8 cellular contexts compared by ENCODE assay signal in genomic region chr1:153727463-153728304, GRCh38. TPM values are rescaled to one million over a fixed set of nuclear protein-coding genes. Genes with fewer than 3 reads are reported as not detected.
DNase-seq lines count a peak whose midpoint lies in the region; ATAC-seq and TF ChIP-seq lines count a peak whose summit lies in the region.

TSS of gene INTS3 (plus strand) at chr1:153728050. CDS start at chr1:153728635, 585 bp downstream.

- no peaks in the 10 kb centered on the region for H3K9me3 ChIP-seq in ascending aorta
- no peaks in the 10 kb centered on the region for H3K9me3 ChIP-seq in right cardiac atrium (ENCODE audit: control insufficient read depth, low read length)
- H3K9me3 ChIP-seq in uterus, result no peaks in the 10 kb centered on the region

- H3K27ac Mint-ChIP-seq in T-helper 2 cell treated with Interferon-gamma antibody and Interleukin-4, amounts not matched to agents 5 μg/mL and 100 μg/mL, for 36 hours, result peak within 1 kb of the TSS; percentile 95

- under 1% methylated on average over 49 of the region's 49 CpGs for WGBS in right cardiac atrium

- H3K27me3 Mint-ChIP-seq in T-helper 2 cell treated with Interferon-gamma antibody and Interleukin-4, amounts not matched to agents 5 μg/mL and 100 μg/mL, for 36 hours (ENCODE audit: low read depth), result no peaks in the 10 kb centered on the region

- H3K4me1 Mint-ChIP-seq in T-helper 2 cell treated with Interferon-gamma antibody and Interleukin-4, amounts not matched to agents 5 μg/mL and 100 μg/mL, for 36 hours (ENCODE audit: low read depth), result peaks cover 33% of the 10 kb centered on the region

- H3K4me1 ChIP-seq in ascending aorta (peaks cover 0 to 33% of the 10 kb centered on the region in 2 donors), right cardiac atrium (ENCODE audit: control insufficient read depth, insufficient read depth, low read length) (peaks cover 3% of the 10 kb centered on the region), uterus (peaks cover 0 to 4% of the 10 kb centered on the region in 2 donors)

- H3K27ac ChIP-seq in ascending aorta (peak within 1 kb of the TSS; percentile 97 to 98), right cardiac atrium (ENCODE audit: low read length) (peak within 1 kb of the TSS; percentile 95), uterus (peak within 1 kb of the TSS; percentile 95 to 98)

- H3K4me3 ChIP-seq in ascending aorta (peak within 1 kb of the TSS; percentile 68 to 83), right cardiac atrium (ENCODE audit: low read length) (peak within 1 kb of the TSS; percentile 66), uterus (peak within 1 kb of the TSS; percentile 65 to 66)

- H3K27me3 ChIP-seq in ascending aorta (no peaks in the 10 kb centered on the region), right cardiac atrium (ENCODE audit: control insufficient read depth, insufficient read depth) (no peaks in the 10 kb centered on the region), uterus (no peaks in the 10 kb centered on the region)

- peak; percentile 26 to 42 for TF ChIP-seq POLR2A in uterus (IDR thresholded peaks at IDR 0.05)

- H3K4me3 Mint-ChIP-seq in T-helper 2 cell treated with Interferon-gamma antibody and Interleukin-4, amounts not matched to agents 5 μg/mL and 100 μg/mL, for 36 hours, result peak within 1 kb of the TSS; percentile 93

- H3K36me3 ChIP-seq in ascending aorta (no peaks in the 10 kb centered on the region), uterus (no peaks in the 10 kb centered on the region)

- intact Hi-C loops in ascending aorta (cut with DNase I), result loop anchor here (1.0 kb wide), 2 partner anchors 22 to 29 kb away; no protein-coding TSS in a partner anchor
- intact Hi-C loops in right cardiac atrium (cut with DNase I), result no loop called here
- intact Hi-C loops in uterus (cut with DNase I; ENCODE audit: low total_unique reads), result no loop called here

- ATAC-seq in GM18502 (IDR thresholded peaks at IDR 0.05; ENCODE audit: poor library complexity, unreplicated experiment), result peak; percentile 95
- peak; percentile 90 for ATAC-seq in HG02970 (IDR thresholded peaks at IDR 0.05; ENCODE audit: low FRiP score, unreplicated experiment)
- ATAC-seq in right cardiac atrium, result peak; percentile 100

- H3K9me3 Mint-ChIP-seq in T-helper 2 cell treated with Interferon-gamma antibody and Interleukin-4, amounts not matched to agents 5 μg/mL and 100 μg/mL, for 36 hours, result no peaks in the 10 kb centered on the region

- no peak for TF ChIP-seq CTCF in ascending aorta (IDR thresholded peaks at IDR 0.05)
- peak in 1 of 4 experiments; percentile 33 for TF ChIP-seq CTCF in uterus (IDR thresholded peaks at IDR 0.05)

- peaks cover 18% of the 10 kb centered on the region for H3K36me3 Mint-ChIP-seq in T-helper 2 cell treated with Interferon-gamma antibody and Interleukin-4, amounts not matched to agents 5 μg/mL and 100 μg/mL, for 36 hours (ENCODE audit: low read depth)

- peak; percentile 99 for DNase-seq in NCI-H1930 (lab: John Stamatoyannopoulos, UW)
- peak; percentile 99 for DNase-seq in T-helper 2 cell treated with Interferon-gamma antibody and Interleukin-4, amounts not matched to agents 5 μg/mL and 100 μg/mL, for 36 hours (ENCODE audit: low spot score)
- DNase-seq in ascending aorta (ENCODE audit: low spot score in 2 of 2), result peak; percentile 99 to 100
- peak; percentile 100 for DNase-seq in right cardiac atrium
- peak; percentile 100 for DNase-seq in pulmonary artery endothelial cell (ENCODE audit: low read depth, low spot score)
- peak; percentile 100 for DNase-seq in uterus

RNA-seq across cellular contexts. Expression of gene INTS3, which starts in this region (rescaled TPM):
- total RNA-seq in ascending aorta (55.9 TPM), right cardiac atrium (10 to 100 TPM; 30.6 to 41.8 (median 33.7) TPM), pulmonary artery endothelial cell (20.7 and 37.0 TPM in 2 replicates), uterus (10 to 100 TPM; 35.9 to 70.1 (median 61.3) TPM)
- 26.4 TPM for polyA plus RNA-seq in right cardiac atrium

Comparison
In these comparisons a context has a peak if more than half of its experiments do, and no peak if none do; other contexts are left out.
1. Peak in every context shown above with its lines: DNase-seq, ATAC-seq, H3K4me3 ChIP-seq and H3K27ac ChIP-seq.